1 cellular context compared by ENCODE assay signal in the genomic region with DNA sequence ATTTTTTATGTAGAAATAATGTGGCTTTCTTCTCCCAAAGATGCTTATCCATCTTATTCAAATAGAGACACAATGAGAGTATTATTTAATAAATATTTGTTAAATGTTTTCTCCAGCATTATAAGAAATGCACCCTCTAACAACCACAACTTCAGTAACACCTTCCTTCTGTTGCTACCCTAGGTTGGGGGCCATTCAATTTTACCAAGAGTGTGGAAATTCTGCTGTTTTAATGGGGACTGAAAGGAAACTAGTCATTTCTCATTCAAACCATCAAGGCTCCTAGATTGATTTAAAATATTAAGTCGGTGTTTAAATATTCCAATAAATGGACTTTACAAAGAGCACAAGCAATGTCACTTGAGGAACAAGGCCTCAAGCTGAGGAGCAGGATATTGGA.
TF ChIP-seq lines count a peak whose summit lies in the region.

No MANE protein-coding gene starts in this region.

TF ChIP-seq in HepG2, 621 proteins besides CTCF, POLR2A, EP300 and RAD21 (continued from another document):
- TF ChIP-seq, protein P1, sequence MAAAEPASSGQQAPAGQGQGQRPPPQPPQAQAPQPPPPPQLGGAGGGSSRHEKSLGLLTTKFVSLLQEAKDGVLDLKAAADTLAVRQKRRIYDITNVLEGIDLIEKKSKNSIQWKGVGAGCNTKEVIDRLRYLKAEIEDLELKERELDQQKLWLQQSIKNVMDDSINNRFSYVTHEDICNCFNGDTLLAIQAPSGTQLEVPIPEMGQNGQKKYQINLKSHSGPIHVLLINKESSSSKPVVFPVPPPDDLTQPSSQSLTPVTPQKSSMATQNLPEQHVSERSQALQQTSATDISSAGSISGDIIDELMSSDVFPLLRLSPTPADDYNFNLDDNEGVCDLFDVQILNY (CRISPR knock-in tag; conservative IDR thresholded peaks at IDR 0.05): no peak
- no peak for TF ChIP-seq ZFP62 (CRISPR knock-in tag; IDR thresholded peaks at IDR 0.05)
- TF ChIP-seq, protein P2, sequence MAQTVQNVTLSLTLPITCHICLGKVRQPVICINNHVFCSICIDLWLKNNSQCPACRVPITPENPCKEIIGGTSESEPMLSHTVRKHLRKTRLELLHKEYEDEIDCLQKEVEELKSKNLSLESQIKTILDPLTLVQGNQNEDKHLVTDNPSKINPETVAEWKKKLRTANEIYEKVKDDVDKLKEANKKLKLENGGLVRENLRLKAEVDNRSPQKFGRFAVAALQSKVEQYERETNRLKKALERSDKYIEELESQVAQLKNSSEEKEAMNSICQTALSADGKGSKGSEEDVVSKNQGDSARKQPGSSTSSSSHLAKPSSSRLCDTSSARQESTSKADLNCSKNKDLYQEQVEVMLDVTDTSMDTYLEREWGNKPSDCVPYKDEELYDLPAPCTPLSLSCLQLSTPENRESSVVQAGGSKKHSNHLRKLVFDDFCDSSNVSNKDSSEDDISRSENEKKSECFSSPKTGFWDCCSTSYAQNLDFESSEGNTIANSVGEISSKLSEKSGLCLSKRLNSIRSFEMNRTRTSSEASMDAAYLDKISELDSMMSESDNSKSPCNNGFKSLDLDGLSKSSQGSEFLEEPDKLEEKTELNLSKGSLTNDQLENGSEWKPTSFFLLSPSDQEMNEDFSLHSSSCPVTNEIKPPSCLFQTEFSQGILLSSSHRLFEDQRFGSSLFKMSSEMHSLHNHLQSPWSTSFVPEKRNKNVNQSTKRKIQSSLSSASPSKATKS (CRISPR knock-in tag; IDR thresholded peaks at IDR 0.05): no peak
- TF ChIP-seq ZFP36L1 (CRISPR knock-in tag; IDR thresholded peaks at IDR 0.05): no peak
- TF ChIP-seq JDP2 (CRISPR knock-in tag; IDR thresholded peaks at IDR 0.05; ENCODE audit: borderline replicate concordance): no peak
- TF ChIP-seq MYC (CRISPR knock-in tag; IDR thresholded peaks at IDR 0.05; ENCODE audit: borderline replicate concordance): no peak
- no peak for TF ChIP-seq ISX (CRISPR knock-in tag; conservative IDR thresholded peaks at IDR 0.05)
- TF ChIP-seq, protein P3, sequence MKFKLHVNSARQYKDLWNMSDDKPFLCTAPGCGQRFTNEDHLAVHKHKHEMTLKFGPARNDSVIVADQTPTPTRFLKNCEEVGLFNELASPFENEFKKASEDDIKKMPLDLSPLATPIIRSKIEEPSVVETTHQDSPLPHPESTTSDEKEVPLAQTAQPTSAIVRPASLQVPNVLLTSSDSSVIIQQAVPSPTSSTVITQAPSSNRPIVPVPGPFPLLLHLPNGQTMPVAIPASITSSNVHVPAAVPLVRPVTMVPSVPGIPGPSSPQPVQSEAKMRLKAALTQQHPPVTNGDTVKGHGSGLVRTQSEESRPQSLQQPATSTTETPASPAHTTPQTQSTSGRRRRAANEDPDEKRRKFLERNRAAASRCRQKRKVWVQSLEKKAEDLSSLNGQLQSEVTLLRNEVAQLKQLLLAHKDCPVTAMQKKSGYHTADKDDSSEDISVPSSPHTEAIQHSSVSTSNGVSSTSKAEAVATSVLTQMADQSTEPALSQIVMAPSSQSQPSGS (CRISPR knock-in tag; IDR thresholded peaks at IDR 0.05): no peak
- TF ChIP-seq, protein P4, sequence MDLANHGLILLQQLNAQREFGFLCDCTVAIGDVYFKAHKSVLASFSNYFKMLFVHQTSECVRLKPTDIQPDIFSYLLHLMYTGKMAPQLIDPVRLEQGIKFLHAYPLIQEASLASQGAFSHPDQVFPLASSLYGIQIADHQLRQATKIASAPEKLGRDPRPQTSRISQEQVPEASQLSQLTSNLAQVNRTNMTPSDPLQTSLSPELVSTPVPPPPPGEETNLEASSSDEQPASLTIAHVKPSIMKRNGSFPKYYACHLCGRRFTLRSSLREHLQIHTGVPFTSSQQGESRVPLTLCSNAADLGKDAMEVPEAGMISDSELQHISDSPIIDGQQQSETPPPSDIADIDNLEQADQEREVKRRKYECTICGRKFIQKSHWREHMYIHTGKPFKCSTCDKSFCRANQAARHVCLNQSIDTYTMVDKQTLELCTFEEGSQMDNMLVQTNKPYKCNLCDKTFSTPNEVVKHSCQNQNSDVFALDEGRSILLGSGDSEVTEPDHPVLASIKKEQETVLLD (CRISPR knock-in tag; IDR thresholded peaks at IDR 0.05; ENCODE audit: low read depth): no peak
- TF ChIP-seq, protein P5, sequence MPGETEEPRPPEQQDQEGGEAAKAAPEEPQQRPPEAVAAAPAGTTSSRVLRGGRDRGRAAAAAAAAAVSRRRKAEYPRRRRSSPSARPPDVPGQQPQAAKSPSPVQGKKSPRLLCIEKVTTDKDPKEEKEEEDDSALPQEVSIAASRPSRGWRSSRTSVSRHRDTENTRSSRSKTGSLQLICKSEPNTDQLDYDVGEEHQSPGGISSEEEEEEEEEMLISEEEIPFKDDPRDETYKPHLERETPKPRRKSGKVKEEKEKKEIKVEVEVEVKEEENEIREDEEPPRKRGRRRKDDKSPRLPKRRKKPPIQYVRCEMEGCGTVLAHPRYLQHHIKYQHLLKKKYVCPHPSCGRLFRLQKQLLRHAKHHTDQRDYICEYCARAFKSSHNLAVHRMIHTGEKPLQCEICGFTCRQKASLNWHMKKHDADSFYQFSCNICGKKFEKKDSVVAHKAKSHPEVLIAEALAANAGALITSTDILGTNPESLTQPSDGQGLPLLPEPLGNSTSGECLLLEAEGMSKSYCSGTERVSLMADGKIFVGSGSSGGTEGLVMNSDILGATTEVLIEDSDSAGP (CRISPR knock-in tag; IDR thresholded peaks at IDR 0.05; ENCODE audit: borderline replicate concordance): no peak
- no peak for TF ChIP-seq SAP130 (CRISPR knock-in tag; IDR thresholded peaks at IDR 0.05; ENCODE audit: low read depth)
- no peak for TF ChIP-seq ARNTL (CRISPR knock-in tag; IDR thresholded peaks at IDR 0.05)
- TF ChIP-seq, protein P6, sequence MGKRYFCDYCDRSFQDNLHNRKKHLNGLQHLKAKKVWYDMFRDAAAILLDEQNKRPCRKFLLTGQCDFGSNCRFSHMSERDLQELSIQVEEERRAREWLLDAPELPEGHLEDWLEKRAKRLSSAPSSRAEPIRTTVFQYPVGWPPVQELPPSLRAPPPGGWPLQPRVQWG (CRISPR knock-in tag; IDR thresholded peaks at IDR 0.05; ENCODE audit: borderline replicate concordance, low read depth): no peak
- TF ChIP-seq, protein P7, sequence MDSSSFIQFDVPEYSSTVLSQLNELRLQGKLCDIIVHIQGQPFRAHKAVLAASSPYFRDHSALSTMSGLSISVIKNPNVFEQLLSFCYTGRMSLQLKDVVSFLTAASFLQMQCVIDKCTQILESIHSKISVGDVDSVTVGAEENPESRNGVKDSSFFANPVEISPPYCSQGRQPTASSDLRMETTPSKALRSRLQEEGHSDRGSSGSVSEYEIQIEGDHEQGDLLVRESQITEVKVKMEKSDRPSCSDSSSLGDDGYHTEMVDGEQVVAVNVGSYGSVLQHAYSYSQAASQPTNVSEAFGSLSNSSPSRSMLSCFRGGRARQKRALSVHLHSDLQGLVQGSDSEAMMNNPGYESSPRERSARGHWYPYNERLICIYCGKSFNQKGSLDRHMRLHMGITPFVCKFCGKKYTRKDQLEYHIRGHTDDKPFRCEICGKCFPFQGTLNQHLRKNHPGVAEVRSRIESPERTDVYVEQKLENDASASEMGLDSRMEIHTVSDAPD (CRISPR knock-in tag; IDR thresholded peaks at IDR 0.05): no peak
- no peak for TF ChIP-seq HNRNPUL1 (IDR thresholded peaks at IDR 0.05; ENCODE audit: low read depth, low read length)
- TF ChIP-seq SKI (IDR thresholded peaks at IDR 0.05; ENCODE audit: partially characterized antibody): no peak
TF ChIP-seq in HepG2: peak in this region for 0.
